ENCODE assay signal across 20 cellular contexts in genomic region chr17:47288531-47289116, GRCh38. TPM values are rescaled to one million over a fixed set of nuclear protein-coding genes. Genes with fewer than 3 reads are reported as not detected.
A peak's percentile ranks its signal among the peaks of the same experiment; 100 is the strongest.
DNase-seq lines count a peak whose midpoint lies in the region; ATAC-seq and TF ChIP-seq lines count a peak whose summit lies in the region.
"Had no signal": no experiment of that assay in that cellular context is flagged by ENCODE, and none has a peak within 500 bp of the region (broad histone marks: within the 10 kb centered on the region; RNA-seq: fewer than 3 reads in every experiment).

No MANE protein-coding gene starts in this region.

- intact Hi-C loops in heart right ventricle (cut with DNase I) (loop anchor here in 1 of 10 donors (5.0 kb wide), 1 partner anchor 46 kb away; no protein-coding TSS in a partner anchor), Right ventricle myocardium superior (cut with DNase I) (no loop called here)

- 88 to 89% methylated on average over 6 of the region's 6 CpGs for WGBS in heart right ventricle, 2 donors

- H3K27ac Mint-ChIP-seq in CD8-positive, alpha-beta memory T cell, result no peak overlapping the region
- peak overlapping the region; percentile 10 for H3K27ac Mint-ChIP-seq in neural crest cell (ENCODE audit: unreplicated experiment)
- H3K27ac Mint-ChIP-seq: T-helper 2 cell treated with Interferon-gamma antibody and Interleukin-4, amounts not matched to agents 5 μg/mL and 100 μg/mL, for 36 hours had no signal

- no peaks in the 10 kb centered on the region for H3K9me3 Mint-ChIP-seq in CD8-positive, alpha-beta memory T cell
- H3K9me3 Mint-ChIP-seq in neural crest cell, result peaks cover 2% of the 10 kb centered on the region
- H3K9me3 Mint-ChIP-seq: T-helper 2 cell treated with Interferon-gamma antibody and Interleukin-4, amounts not matched to agents 5 μg/mL and 100 μg/mL, for 36 hours had no signal

- peak overlapping the region; percentile 61 for H3K27ac ChIP-seq in CD8-positive, alpha-beta memory T cell (ENCODE audit: low read depth, low read length)
- H3K27ac ChIP-seq in brain microvascular endothelial cell (peak overlapping the region; percentile 32), heart right ventricle (no peak overlapping the region)
- H3K27ac ChIP-seq: KMS-11, pancreas, Peyer's patch, SK-N-MC, stomach had no signal

- H3K36me3 ChIP-seq in CD8-positive, alpha-beta memory T cell (ENCODE audit: insufficient read depth, low read length), result no peaks in the 10 kb centered on the region
- H3K36me3 ChIP-seq in brain microvascular endothelial cell (replicated peaks) (peaks cover 28% of the 10 kb centered on the region), heart right ventricle (peaks cover 0 to 70% (median 0%) of the 10 kb centered on the region in 9 donors)
- H3K36me3 ChIP-seq: pancreas had no signal

- no peak overlapping the region for H3K4me3 Mint-ChIP-seq in CD8-positive, alpha-beta memory T cell
- H3K4me3 Mint-ChIP-seq in neural crest cell, result no peak overlapping the region
- H3K4me3 Mint-ChIP-seq: T-helper 2 cell treated with Interferon-gamma antibody and Interleukin-4, amounts not matched to agents 5 μg/mL and 100 μg/mL, for 36 hours had no signal

- H3K27me3 Mint-ChIP-seq in CD8-positive, alpha-beta memory T cell, result peaks cover 7 to 14% of the 10 kb centered on the region in 2 donors
- peaks cover 8% of the 10 kb centered on the region for H3K27me3 Mint-ChIP-seq in neural crest cell (ENCODE audit: low read depth)

- H3K27me3 ChIP-seq in CD8-positive, alpha-beta memory T cell (ENCODE audit: insufficient read depth, low read length, poor library complexity, severe bottlenecking), result no peaks in the 10 kb centered on the region
- H3K27me3 ChIP-seq in brain microvascular endothelial cell (replicated peaks) (no peaks in the 10 kb centered on the region), heart right ventricle (no peaks in the 10 kb centered on the region)
- H3K27me3 ChIP-seq: pancreas, Peyer's patch, stomach had no signal

- no peak for TF ChIP-seq CTCF in brain microvascular endothelial cell (IDR thresholded peaks at IDR 0.05; ENCODE audit: low read depth, low read length, missing control alignments)
- no peak for TF ChIP-seq CTCF in neural crest cell (conservative IDR thresholded peaks at IDR 0.05)
- no peak for TF ChIP-seq CTCF in heart right ventricle (IDR thresholded peaks at IDR 0.05)

- no peak for DNase-seq in CD8-positive, alpha-beta memory T cell
- DNase-seq in OCI-M1 (lab: John Stamatoyannopoulos, UW), result peak; percentile 93
- peak; percentile 73 for DNase-seq in brain microvascular endothelial cell
- no peak for DNase-seq in neural crest cell (ENCODE audit: low read depth, low spot score)
- no peak for DNase-seq in GM19240 (ENCODE audit: insufficient read length, low spot score)
- no peak for DNase-seq in heart right ventricle
- DNase-seq in Right ventricle myocardium superior, result no peak
- DNase-seq in NCI-H345 treated with DMSO at 0.1 percent for 48 hours (lab: John Stamatoyannopoulos, UW; ENCODE audit: unreplicated experiment), result no peak
- DNase-seq: amniotic stem cell; COR-L47; dermis blood vessel endothelial cell; NCI-H1417; NCI-H2171; pancreas; Peyer's patch; stimulated activated CD4-positive, alpha-beta T cell treated with anti-CD3 and anti-CD28 coated beads, Interleukin-2, amount 100 ng/mL, for 24 hours; stomach had no signal

- H3K4me1 Mint-ChIP-seq in CD8-positive, alpha-beta memory T cell, result no peaks in the 10 kb centered on the region
- H3K4me1 Mint-ChIP-seq in neural crest cell, result no peaks in the 10 kb centered on the region

- CTCF ChIA-PET in CD8-positive, alpha-beta memory T cell (lab: Charles Lee), result no interaction called here

- no peak overlapping the region for H3K4me3 ChIP-seq in CD8-positive, alpha-beta memory T cell (ENCODE audit: low read length)
- H3K4me3 ChIP-seq in brain microvascular endothelial cell (ENCODE audit: low read depth, low read length), result no peak overlapping the region
- H3K4me3 ChIP-seq in heart right ventricle, result no peak overlapping the region
- H3K4me3 ChIP-seq: pancreas, Peyer's patch, SK-N-MC, stomach had no signal

- H3K4me1 ChIP-seq in CD8-positive, alpha-beta memory T cell (ENCODE audit: insufficient read depth, low read length), result no peaks in the 10 kb centered on the region
- peaks cover 0 to 19% (median 1%) of the 10 kb centered on the region in 9 donors for H3K4me1 ChIP-seq in heart right ventricle
- H3K4me1 ChIP-seq: pancreas, stomach had no signal

- POLR2A ChIA-PET in CD8-positive, alpha-beta memory T cell (lab: Charles Lee), result no interaction called here

- H3K36me3 Mint-ChIP-seq in CD8-positive, alpha-beta memory T cell, result no peaks in the 10 kb centered on the region
- H3K36me3 Mint-ChIP-seq in neural crest cell (ENCODE audit: low read depth), result no peaks in the 10 kb centered on the region

- no peaks in the 10 kb centered on the region for H3K9me3 ChIP-seq in CD8-positive, alpha-beta memory T cell (ENCODE audit: low read length)
- no peaks in the 10 kb centered on the region for H3K9me3 ChIP-seq in heart right ventricle
- H3K9me3 ChIP-seq: pancreas, Peyer's patch, stomach had no signal

- in situ Hi-C loops in brain microvascular endothelial cell (cut with HindIII; ENCODE audit: low pct_ligation_motif_present, low sequenced_read_pairs), result no loop called here

- no peak for ATAC-seq in heart right ventricle
- ATAC-seq in Right ventricle myocardium superior (ENCODE audit: poor library complexity), result no peak

RNA-seq across cellular contexts. Expression of gene ITGB3, which starts 35.0 kb away (rescaled TPM):
- under 1 TPM; 0.07 to 0.13 TPM for total RNA-seq in CD8-positive, alpha-beta memory T cell
- not detected for polyA plus RNA-seq in CD8-positive, alpha-beta memory T cell
- total RNA-seq in neural crest cell, result 0.09 and 0.11 TPM in 2 replicates
- 10 to 100 TPM in 1 of 10 donors, 1 to 10 TPM in 9; 2.5 to 18.0 (median 3.5) TPM for total RNA-seq in heart right ventricle
- 1 to 10 TPM; 1.9 to 2.4 TPM for polyA plus RNA-seq in heart right ventricle
- total RNA-seq in Right ventricle myocardium superior, result 2.7 TPM

RNA-seq across cellular contexts. Expression of gene EFCAB13, which starts 35.1 kb away (rescaled TPM):
- total RNA-seq in CD8-positive, alpha-beta memory T cell, result 1 to 10 TPM; 4.0 to 4.8 TPM
- polyA plus RNA-seq in CD8-positive, alpha-beta memory T cell, result 1.4 TPM
- total RNA-seq in neural crest cell (1.5 and 2.2 TPM in 2 replicates), heart right ventricle (1 to 10 TPM in 9 of 10 donors, under 1 TPM in 1; 0.92 to 3.8 (median 2.1) TPM), Right ventricle myocardium superior (3.0 TPM)
- 1 to 10 TPM in 1 of 2 donors, under 1 TPM in 1; 0.32 to 2.9 TPM for polyA plus RNA-seq in heart right ventricle

Comparison
In these comparisons a context has a peak if more than half of its experiments do, and no peak if none do; other contexts are left out.
1. DNase-seq: peak in OCI-M1 (single experiment) and brain microvascular endothelial cell (single experiment); none in CD8-positive, alpha-beta memory T cell (0 of 5), neural crest cell (single experiment), GM19240 (single experiment), heart right ventricle (0 of 2), Right ventricle myocardium superior (single experiment) and NCI-H345 treated with DMSO at 0.1 percent for 48 hours (single experiment).
2. H3K27ac ChIP-seq: peak in CD8-positive, alpha-beta memory T cell (single experiment) and brain microvascular endothelial cell (single experiment); none in heart right ventricle (0 of 10).